ENCODE assay signal across 8 cellular contexts in genomic region chr9:94167376-94167775, GRCh38.
DNase-seq lines count a peak whose midpoint lies in the region; ATAC-seq, FAIRE-seq and TF ChIP-seq lines count a peak whose summit lies in the region.

No MANE protein-coding gene starts in this region.

- H3K27me3 Mint-ChIP-seq in activated naive CD8-positive, alpha-beta T cell treated with anti-CD3 and anti-CD28 coated beads, Interleukin-2, amount 50 U/mL, for 24 hours: no peaks in the 10 kb centered on the region

- H3K4me1 ChIP-seq in SK-N-SH (ENCODE audit: control insufficient read depth in 1 of 2, insufficient read depth in 2 of 2, low read depth in 1 of 2, low read length in 1 of 2): peaks cover 17 to 22% of the 10 kb centered on the region in 2 experiments; a peak in 3 of 4 replicates
- peaks cover 5 to 10% of the 10 kb centered on the region in 2 donors for H3K4me1 ChIP-seq in kidney (ENCODE audit: control insufficient read depth in 1 of 2, insufficient read depth in 1 of 2, low read depth in 1 of 2, low read length in 2 of 2)
- H3K4me1 ChIP-seq in subcutaneous abdominal adipose tissue (ENCODE audit: control insufficient read depth in 5 of 5, insufficient read depth in 5 of 5, low read length in 5 of 5): peaks cover 0 to 57% (median 56%) of the 10 kb centered on the region in 5 donors

- TF ChIP-seq EP300 in SK-N-SH (IDR thresholded peaks at IDR 0.05; ENCODE audit: borderline replicate concordance in 1 of 2, low read depth in 1 of 2, low read length in 1 of 2): no peak

- FAIRE-seq in kidney (lab: Jason Lieb, UNC): no peak

- no peak overlapping the region for H2AFZ ChIP-seq in SK-N-SH (ENCODE audit: low read depth)

- H3K9me3 ChIP-seq in SK-N-SH (no peaks in the 10 kb centered on the region), kidney (ENCODE audit: control insufficient read depth in 1 of 2, low read length in 2 of 2) (no peaks in the 10 kb centered on the region), subcutaneous abdominal adipose tissue (ENCODE audit: control insufficient read depth in 5 of 5, low read length in 5 of 5) (no peaks in the 10 kb centered on the region)

- POLR2A ChIA-PET in SK-N-SH (lab: Yijun Ruan, JAX): no interaction called here

- H3K27ac ChIP-seq in SK-N-SH (ENCODE audit: low read depth in 2 of 2, low read length in 1 of 2) (peak overlapping the region; percentile 84 to 92), kidney (ENCODE audit: low read depth in 2 of 2, low read length in 2 of 2) (peak overlapping the region; percentile 91 to 99), subcutaneous abdominal adipose tissue (ENCODE audit: low read depth, low read length) (peak overlapping the region; percentile 95)

- H3K4me1 Mint-ChIP-seq in activated naive CD8-positive, alpha-beta T cell treated with anti-CD3 and anti-CD28 coated beads, Interleukin-2, amount 50 U/mL, for 24 hours: peaks cover 59% of the 10 kb centered on the region

- no peak for TF ChIP-seq CTCF in SK-N-SH (IDR thresholded peaks at IDR 0.05)
- TF ChIP-seq CTCF in kidney (IDR thresholded peaks at IDR 0.05; ENCODE audit: borderline replicate concordance, extremely low read depth, insufficient read depth): no peak

- peak overlapping the region; percentile 84 for H3K27ac Mint-ChIP-seq in activated naive CD8-positive, alpha-beta T cell treated with anti-CD3 and anti-CD28 coated beads, Interleukin-2, amount 50 U/mL, for 24 hours

- peak overlapping the region; percentile 91 for H3K4me3 Mint-ChIP-seq in activated naive CD8-positive, alpha-beta T cell treated with anti-CD3 and anti-CD28 coated beads, Interleukin-2, amount 50 U/mL, for 24 hours

- no peak for TF ChIP-seq RAD21 in SK-N-SH (IDR thresholded peaks at IDR 0.05; ENCODE audit: low read length)

- ATAC-seq in SK-N-SH treated with all-trans-retinoic acid at 6 μM for 48 hours: no peak
- ATAC-seq in activated naive CD8-positive, alpha-beta T cell treated with anti-CD3 and anti-CD28 coated beads, Interleukin-2, amount 50 U/mL, for 24 hours: no peak
- no peak for ATAC-seq in HG03342 (IDR thresholded peaks at IDR 0.05; ENCODE audit: unreplicated experiment)

- H4K20me1 ChIP-seq in SK-N-SH (ENCODE audit: insufficient read depth): peaks cover 55% of the 10 kb centered on the region

- 4% methylated on average over 4 of the region's 4 CpGs for WGBS in SK-N-SH (ENCODE audit: low lambda C conversion rate)

- H3K36me3 ChIP-seq in SK-N-SH (replicated peaks in 1 of 2; ENCODE audit: control insufficient read depth in 1 of 2, insufficient read depth in 2 of 2, low read length in 1 of 2): peaks cover 7 to 22% of the 10 kb centered on the region in 2 experiments
- H3K36me3 ChIP-seq in kidney (ENCODE audit: control insufficient read depth in 1 of 2, insufficient read depth in 2 of 2, low read length in 2 of 2): no peaks in the 10 kb centered on the region
- no peaks in the 10 kb centered on the region for H3K36me3 ChIP-seq in subcutaneous abdominal adipose tissue (ENCODE audit: control insufficient read depth in 5 of 5, insufficient read depth in 5 of 5, low read length in 5 of 5)

- no peaks in the 10 kb centered on the region for H3K27me3 ChIP-seq in SK-N-SH (ENCODE audit: insufficient read depth)
- no peaks in the 10 kb centered on the region for H3K27me3 ChIP-seq in subcutaneous abdominal adipose tissue (ENCODE audit: control insufficient read depth in 5 of 5, insufficient read depth in 4 of 5, low read length in 5 of 5)

- no peaks in the 10 kb centered on the region for H3K9me3 Mint-ChIP-seq in activated naive CD8-positive, alpha-beta T cell treated with anti-CD3 and anti-CD28 coated beads, Interleukin-2, amount 50 U/mL, for 24 hours

- intact Hi-C loops in kidney (cut with DNase I): no loop called here

- peak overlapping the region; percentile 81 for H3K4me2 ChIP-seq in SK-N-SH

- CTCF ChIA-PET in SK-N-SH (lab: Yijun Ruan, JAX): no interaction called here

- DNase-seq in SK-N-SH: no peak
- DNase-seq in activated naive CD8-positive, alpha-beta T cell treated with anti-CD3 and anti-CD28 coated beads, Interleukin-2, amount 50 U/mL, for 24 hours: no peak
- DNase-seq in kidney: no peak
- no peak for DNase-seq in NCI-H2227 treated with DMSO at 0.1 percent for 48 hours (lab: John Stamatoyannopoulos, UW)
- no peak for DNase-seq in NCI-H128 (lab: John Stamatoyannopoulos, UW; ENCODE audit: unreplicated experiment)

- peaks cover 56% of the 10 kb centered on the region for H3K79me2 ChIP-seq in SK-N-SH (ENCODE audit: insufficient read depth)

- peaks cover 34% of the 10 kb centered on the region for H3K36me3 Mint-ChIP-seq in activated naive CD8-positive, alpha-beta T cell treated with anti-CD3 and anti-CD28 coated beads, Interleukin-2, amount 50 U/mL, for 24 hours (ENCODE audit: low read depth)

- H3K4me3 ChIP-seq in SK-N-SH (ENCODE audit: low read depth in 2 of 2, low read length in 1 of 2) (peak overlapping the region; percentile 79), kidney (ENCODE audit: low read length in 2 of 2) (peak overlapping the region; percentile 89 to 90), subcutaneous abdominal adipose tissue (ENCODE audit: low read depth in 1 of 5, low read length in 5 of 5) (peak overlapping the region; percentile 77 to 84 (median 82))

- H3K9me2 ChIP-seq in SK-N-SH: no peaks in the 10 kb centered on the region; the same call in 1 of the 2 replicates

- peaks cover 14% of the 10 kb centered on the region for H3F3A ChIP-seq in SK-N-SH (replicated peaks; ENCODE audit: insufficient read depth)

- H3K9ac ChIP-seq in SK-N-SH: peak overlapping the region; percentile 100
- peak overlapping the region; percentile 88 to 92 for H3K9ac ChIP-seq in kidney (ENCODE audit: low read length in 2 of 2)
- H3K9ac ChIP-seq in subcutaneous abdominal adipose tissue (ENCODE audit: low read length in 5 of 5): peak overlapping the region; percentile 43 to 92 (median 84)

TF ChIP-seq in SK-N-SH, 30 proteins besides CTCF, POLR2A, EP300 and RAD21 (continues in another document):
- TF ChIP-seq TEAD4 (IDR thresholded peaks at IDR 0.05; ENCODE audit: borderline replicate concordance, insufficient read depth) (no peak), FOXJ3 (CRISPR knock-in tag; IDR thresholded peaks at IDR 0.05) (no peak), USF2 (IDR thresholded peaks at IDR 0.05; ENCODE audit: borderline replicate concordance, low read depth, low read length) (no peak), RCOR1 (IDR thresholded peaks at IDR 0.05; ENCODE audit: low read length) (no peak), RXRA (IDR thresholded peaks at IDR 0.05; ENCODE audit: borderline replicate concordance, low read depth) (no peak), SIN3A (IDR thresholded peaks at IDR 0.05; ENCODE audit: borderline replicate concordance, low read depth, low read length) (no peak), SMC3 (IDR thresholded peaks at IDR 0.05; ENCODE audit: low read depth, low read length) (no peak), RFX5 (IDR thresholded peaks at IDR 0.05; ENCODE audit: low read length) (no peak), GABPA (IDR thresholded peaks at IDR 0.05; ENCODE audit: low read depth) (no peak), TAF1 (IDR thresholded peaks at IDR 0.05; ENCODE audit: borderline replicate concordance, low read depth, low read length) (no peak), FOXM1 (IDR thresholded peaks at IDR 0.05; ENCODE audit: low read depth) (no peak), NFIC (IDR thresholded peaks at IDR 0.05; ENCODE audit: borderline replicate concordance) (no peak), YY1 (IDR thresholded peaks at IDR 0.05; ENCODE audit: low read depth) (no peak)

TF ChIP-seq in SK-N-SH treated with all-trans-retinoic acid at 6 μM for 48 hours, 23 proteins besides CTCF, POLR2A, EP300 and RAD21 (continues in another document):
- no peak for TF ChIP-seq GLIS3 (CRISPR knock-in tag; IDR thresholded peaks at IDR 0.05)
- TF ChIP-seq ESRRG (CRISPR knock-in tag; IDR thresholded peaks at IDR 0.05): no peak
- no peak for TF ChIP-seq BACH2 (CRISPR knock-in tag; IDR thresholded peaks at IDR 0.05; ENCODE audit: borderline replicate concordance)
- TF ChIP-seq ZNF8 (CRISPR knock-in tag; IDR thresholded peaks at IDR 0.05): no peak
- TF ChIP-seq PATZ1 (CRISPR knock-in tag; IDR thresholded peaks at IDR 0.05; ENCODE audit: borderline replicate concordance): no peak
- no peak for TF ChIP-seq ISL1 (CRISPR knock-in tag; IDR thresholded peaks at IDR 0.05)
- TF ChIP-seq, protein P1, sequence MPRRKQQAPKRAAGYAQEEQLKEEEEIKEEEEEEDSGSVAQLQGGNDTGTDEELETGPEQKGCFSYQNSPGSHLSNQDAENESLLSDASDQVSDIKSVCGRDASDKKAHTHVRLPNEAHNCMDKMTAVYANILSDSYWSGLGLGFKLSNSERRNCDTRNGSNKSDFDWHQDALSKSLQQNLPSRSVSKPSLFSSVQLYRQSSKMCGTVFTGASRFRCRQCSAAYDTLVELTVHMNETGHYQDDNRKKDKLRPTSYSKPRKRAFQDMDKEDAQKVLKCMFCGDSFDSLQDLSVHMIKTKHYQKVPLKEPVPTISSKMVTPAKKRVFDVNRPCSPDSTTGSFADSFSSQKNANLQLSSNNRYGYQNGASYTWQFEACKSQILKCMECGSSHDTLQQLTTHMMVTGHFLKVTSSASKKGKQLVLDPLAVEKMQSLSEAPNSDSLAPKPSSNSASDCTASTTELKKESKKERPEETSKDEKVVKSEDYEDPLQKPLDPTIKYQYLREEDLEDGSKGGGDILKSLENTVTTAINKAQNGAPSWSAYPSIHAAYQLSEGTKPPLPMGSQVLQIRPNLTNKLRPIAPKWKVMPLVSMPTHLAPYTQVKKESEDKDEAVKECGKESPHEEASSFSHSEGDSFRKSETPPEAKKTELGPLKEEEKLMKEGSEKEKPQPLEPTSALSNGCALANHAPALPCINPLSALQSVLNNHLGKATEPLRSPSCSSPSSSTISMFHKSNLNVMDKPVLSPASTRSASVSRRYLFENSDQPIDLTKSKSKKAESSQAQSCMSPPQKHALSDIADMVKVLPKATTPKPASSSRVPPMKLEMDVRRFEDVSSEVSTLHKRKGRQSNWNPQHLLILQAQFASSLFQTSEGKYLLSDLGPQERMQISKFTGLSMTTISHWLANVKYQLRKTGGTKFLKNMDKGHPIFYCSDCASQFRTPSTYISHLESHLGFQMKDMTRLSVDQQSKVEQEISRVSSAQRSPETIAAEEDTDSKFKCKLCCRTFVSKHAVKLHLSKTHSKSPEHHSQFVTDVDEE (CRISPR knock-in tag; IDR thresholded peaks at IDR 0.05): no peak
